Comparison of ENCODE assay signal across 1 cellular context in genomic region chr16:81815429-81815766, GRCh38.
TF ChIP-seq lines count a peak whose summit lies in the region.

No MANE protein-coding gene starts in this region.

TF ChIP-seq in GM12878, 131 proteins besides CTCF, POLR2A, EP300 and RAD21:
- no peak for TF ChIP-seq MTA3 (IDR thresholded peaks at IDR 0.05; ENCODE audit: borderline replicate concordance, low read length)
- no peak for TF ChIP-seq CBX3 (IDR thresholded peaks at IDR 0.05; ENCODE audit: borderline replicate concordance, low read depth)
- peak; percentile 75 for TF ChIP-seq MEF2B (IDR thresholded peaks at IDR 0.05; ENCODE audit: partially characterized antibody, poor library complexity, severe bottlenecking)
- peak; percentile 66; the same call in 1 of the 2 replicates for TF ChIP-seq IKZF1 (conservative IDR thresholded peaks at IDR 0.05)
- TF ChIP-seq MEF2A (IDR thresholded peaks at IDR 0.05; ENCODE audit: insufficient read depth, low read depth, low read length) = 0 out of 2 replicates have a peak, but pooled peaks have one; percentile 37
- peak; percentile 20 for TF ChIP-seq SP1 (IDR thresholded peaks at IDR 0.05; ENCODE audit: low read depth, low read length)
- TF ChIP-seq LARP7 (IDR thresholded peaks at IDR 0.05) = 0 out of 2 replicates have a peak, but pooled peaks have one; percentile 26
- TF ChIP-seq BHLHE40 (IDR thresholded peaks at IDR 0.05; ENCODE audit: borderline replicate concordance in 1 of 2, low read depth in 2 of 2, low read length in 1 of 2) = peak in 1 of 2 experiments; percentile 6; a peak in 1 of 4 replicates
- TF ChIP-seq IKZF2 (IDR thresholded peaks at IDR 0.05) = peak; percentile 53 to 67; a peak in 3 of 4 replicates
- no peak for TF ChIP-seq E2F8 (IDR thresholded peaks at IDR 0.05; ENCODE audit: low read depth, partially characterized antibody)
- TF ChIP-seq NFIC (IDR thresholded peaks at IDR 0.05; ENCODE audit: low read depth, low read length) = no peak
- peak; percentile 14; the same call in 1 of the 2 replicates for TF ChIP-seq SREBF2 (IDR thresholded peaks at IDR 0.05; ENCODE audit: low read length)
- TF ChIP-seq BCL3 (IDR thresholded peaks at IDR 0.05; ENCODE audit: borderline replicate concordance, insufficient read depth, low read depth, low read length, poor library complexity, severe bottlenecking) = peak; percentile 92
- no peak for TF ChIP-seq SREBF1 (IDR thresholded peaks at IDR 0.05; ENCODE audit: low read length)
- TF ChIP-seq NR2F1 (conservative IDR thresholded peaks at IDR 0.05) = 0 out of 2 replicates have a peak, but pooled peaks have one; percentile 23
- peak; percentile 84 for TF ChIP-seq TCF12 (IDR thresholded peaks at IDR 0.05; ENCODE audit: low read depth, low read length)
- peak; percentile 89 for TF ChIP-seq EED (IDR thresholded peaks at IDR 0.05; ENCODE audit: low read depth)
- 0 out of 2 replicates have a peak, but pooled peaks have one; percentile 9 for TF ChIP-seq SPI1 (IDR thresholded peaks at IDR 0.05; ENCODE audit: borderline replicate concordance, insufficient read depth, low read depth, low read length)
- no peak for TF ChIP-seq CHD4 (IDR thresholded peaks at IDR 0.05)
- TF ChIP-seq IRF4 (IDR thresholded peaks at IDR 0.05; ENCODE audit: low read depth, low read length) = 0 out of 2 replicates have a peak, but pooled peaks have one; percentile 44
- no peak for TF ChIP-seq ZNF24 (IDR thresholded peaks at IDR 0.05)
- no peak for TF ChIP-seq PAX5 (IDR thresholded peaks at IDR 0.05; ENCODE audit: borderline replicate concordance, low read depth, low read length)
- TF ChIP-seq POLR2AphosphoS5 (IDR thresholded peaks at IDR 0.05; ENCODE audit: low read length) = peak; percentile 41; the same call in 1 of the 2 replicates
- TF ChIP-seq JUND (IDR thresholded peaks at IDR 0.05; ENCODE audit: low read depth, low read length) = no peak
- no peak for TF ChIP-seq CREM (IDR thresholded peaks at IDR 0.05; ENCODE audit: low read depth)
- TF ChIP-seq TARDBP (IDR thresholded peaks at IDR 0.05; ENCODE audit: borderline replicate concordance) = peak; percentile 26; the same call in 1 of the 2 replicates
- TF ChIP-seq TCF3 (IDR thresholded peaks at IDR 0.05; ENCODE audit: borderline replicate concordance, insufficient read depth, low read depth, low read length) = 0 out of 2 replicates have a peak, but pooled peaks have one; percentile 14
